8 cellular contexts compared by ENCODE assay signal in the genomic region with DNA sequence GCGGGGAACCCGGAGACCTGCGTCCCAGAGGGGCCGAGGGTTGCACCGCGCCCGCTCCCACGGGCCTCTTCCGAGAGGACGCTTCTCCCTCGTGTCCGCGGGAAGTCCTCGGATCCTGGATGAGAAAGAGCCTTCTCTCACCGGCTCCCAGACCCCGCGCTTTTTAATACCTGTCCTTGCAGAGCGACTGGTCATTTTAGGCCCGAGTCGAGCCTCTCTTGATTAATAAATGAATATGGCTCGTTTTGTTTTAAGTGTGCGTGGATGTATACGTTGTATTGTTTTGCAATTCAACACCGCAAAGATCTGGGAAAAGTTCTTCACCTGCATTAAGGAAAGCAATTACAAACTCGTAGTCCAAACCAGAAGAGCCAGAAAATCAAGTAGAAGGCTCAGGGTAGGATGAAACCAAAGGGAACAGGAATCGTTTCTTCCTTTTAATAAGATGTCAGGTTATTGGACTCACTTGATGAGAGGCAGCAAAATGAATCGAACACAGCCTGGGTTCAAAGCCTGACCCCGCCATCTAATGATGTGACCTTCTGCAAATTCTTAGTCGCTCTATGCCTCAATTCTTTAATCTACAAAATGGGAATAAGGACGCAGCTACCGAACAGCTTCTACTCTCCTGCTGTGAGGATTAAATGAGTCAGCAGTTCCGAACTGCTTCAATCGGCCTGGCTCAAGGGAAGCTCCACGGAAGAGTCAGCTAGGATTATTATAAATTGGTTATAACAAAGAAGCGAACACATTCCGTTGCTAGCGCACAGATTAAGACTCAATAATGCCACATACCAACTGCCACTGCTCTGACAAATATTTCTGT.
DNase-seq lines count a peak whose midpoint lies in the region; ATAC-seq and TF ChIP-seq lines count a peak whose summit lies in the region.

No MANE protein-coding gene starts in this region.

- TF ChIP-seq CTCF in Calu3 (IDR thresholded peaks at IDR 0.05; ENCODE audit: unreplicated experiment): no peak
- no peak for TF ChIP-seq CTCF in PC-3 (conservative IDR thresholded peaks at IDR 0.05; ENCODE audit: low read depth, low read length)
- no peak for TF ChIP-seq CTCF in endothelial cell (IDR thresholded peaks at IDR 0.05; ENCODE audit: unreplicated experiment)
- no peak for TF ChIP-seq CTCF in neutrophil (IDR thresholded peaks at IDR 0.05)
- TF ChIP-seq CTCF in omental fat pad (IDR thresholded peaks at IDR 0.05): no peak

- H3K9me3 Mint-ChIP-seq in Calu3 (ENCODE audit: low read depth, unreplicated experiment) (peaks cover 3% of the 10 kb centered on the region), endothelial cell (ENCODE audit: unreplicated experiment) (no peaks in the 10 kb centered on the region)

- peak overlapping the region; percentile 82 for H2AFZ ChIP-seq in PC-3 (ENCODE audit: low read length)

- H3K27ac ChIP-seq in PC-3 (ENCODE audit: low read length) (peak overlapping the region; percentile 79), neutrophil (no peak overlapping the region)

- H3K4me1 ChIP-seq in PC-3 (ENCODE audit: insufficient read depth, low read length): peaks cover 34% of the 10 kb centered on the region
- H3K4me1 ChIP-seq in neutrophil (ENCODE audit: control insufficient read depth in 1 of 2, insufficient read depth in 1 of 2, low read depth in 1 of 2, low read length in 1 of 2): peaks cover 12 to 20% of the 10 kb centered on the region in 2 experiments

- H3K4me1 Mint-ChIP-seq in Calu3 (ENCODE audit: low read depth, unreplicated experiment): peaks cover 19% of the 10 kb centered on the region
- H3K4me1 Mint-ChIP-seq in endothelial cell (ENCODE audit: unreplicated experiment): peaks cover 18% of the 10 kb centered on the region

- peak overlapping the region; percentile 77 for H3K9ac ChIP-seq in PC-3 (ENCODE audit: low read length)

- intact Hi-C loops in Calu3 (cut with micrococcal nuclease; ENCODE audit: unreplicated experiment) (loop anchor here (5.0 to 10.0 kb wide), 3 partner anchors 60 to 98 kb away; no protein-coding TSS in a partner anchor), PC-3 (cut with micrococcal nuclease) (loop anchor here (1.0 to 5.0 kb wide), 3 partner anchors 16 to 93 kb away; no protein-coding TSS in a partner anchor)

- POLR2A ChIA-PET in PC-3 (lab: Charles Lee; ENCODE audit: unreplicated experiment): interaction anchor here (0.6 to 1.0 kb wide), 3 partner anchors 16 to 81 kb away, joined by 3 to 6 read pairs (median 5); no protein-coding TSS in a partner anchor

- H3K36me3 ChIP-seq in PC-3 (ENCODE audit: low read depth, low read length): no peaks in the 10 kb centered on the region
- H3K36me3 ChIP-seq in neutrophil: no peaks in the 10 kb centered on the region

- H4K20me1 ChIP-seq in PC-3 (ENCODE audit: low read length): no peaks in the 10 kb centered on the region

- no peaks in the 10 kb centered on the region for H3K9me2 ChIP-seq in PC-3 (replicated peaks; ENCODE audit: low read length)

- no peak for DNase-seq in Calu3
- peak; percentile 50 for DNase-seq in PC-3
- peak; percentile 7 for DNase-seq in endothelial cell (ENCODE audit: low spot score)
- no peak for DNase-seq in NCI-H2029 (lab: John Stamatoyannopoulos, UW)
- DNase-seq in omental fat pad (ENCODE audit: low spot score): no peak
- no peak for DNase-seq in foreskin melanocyte

- peaks cover 37% of the 10 kb centered on the region for H3K36me3 Mint-ChIP-seq in Calu3 (ENCODE audit: insufficient read depth, unreplicated experiment)
- peaks cover 8% of the 10 kb centered on the region for H3K36me3 Mint-ChIP-seq in endothelial cell (ENCODE audit: low read depth, unreplicated experiment)

- CTCF ChIA-PET in Calu3 (lab: Charles Lee) (interaction anchor here (1.1 kb wide), 1 partner anchor 20 kb away, joined by 4 read pairs; no protein-coding TSS in a partner anchor), PC-3 (lab: Charles Lee) (interaction anchor here (0.6 to 0.8 kb wide), 2 partner anchors 19 to 284 kb away, joined by 3 to 4 read pairs; no protein-coding TSS in a partner anchor)

- H3K4me3 ChIP-seq in PC-3 (ENCODE audit: low read length) (peak overlapping the region; percentile 91), neutrophil (ENCODE audit: low read depth in 1 of 2, low read length in 1 of 2) (peak overlapping the region; percentile 67 to 81)

- H3K79me2 ChIP-seq in PC-3 (ENCODE audit: low read length): 0 out of 2 replicates have a peak, but pooled peaks cover 3% of the 10 kb centered on the region

- H3K4me3 Mint-ChIP-seq in Calu3 (ENCODE audit: low read depth, unreplicated experiment) (peak overlapping the region; percentile 96), endothelial cell (ENCODE audit: unreplicated experiment) (peak overlapping the region; percentile 90)

- no peaks in the 10 kb centered on the region for H3K27me3 Mint-ChIP-seq in Calu3 (ENCODE audit: unreplicated experiment)
- H3K27me3 Mint-ChIP-seq in endothelial cell (ENCODE audit: unreplicated experiment): peaks cover 13% of the 10 kb centered on the region

- no peak for ATAC-seq in PC-3
- no peak for ATAC-seq in HG03095 (IDR thresholded peaks at IDR 0.05; ENCODE audit: unreplicated experiment)
- no peak for ATAC-seq in omental fat pad (ENCODE audit: low FRiP score)

- H3K9me3 ChIP-seq in PC-3 (ENCODE audit: low read length) (no peaks in the 10 kb centered on the region), neutrophil (no peaks in the 10 kb centered on the region)

- no peaks in the 10 kb centered on the region for H3K27me3 ChIP-seq in PC-3 (ENCODE audit: low read length)
- peaks cover 79% of the 10 kb centered on the region for H3K27me3 ChIP-seq in neutrophil

- H3K4me2 ChIP-seq in PC-3 (ENCODE audit: low read length): peak overlapping the region; percentile 98

- H3K27ac Mint-ChIP-seq in Calu3 (ENCODE audit: unreplicated experiment): peak overlapping the region; percentile 88
- no peak overlapping the region for H3K27ac Mint-ChIP-seq in endothelial cell (ENCODE audit: unreplicated experiment)

- H3F3A ChIP-seq in PC-3 (ENCODE audit: low read length, unreplicated experiment): no peaks in the 10 kb centered on the region

- TSS peak; percentile 81 for BruUV-seq in Calu3 (replicated peaks; lab: Mats Ljungman, UMichigan)
- TSS peak; percentile 75 for BruUV-seq in PC-3 (replicated peaks; lab: Mats Ljungman, UMichigan)

Comparison
In these comparisons a context has a peak if more than half of its experiments do, and no peak if none do; other contexts are left out.
1. DNase-seq: peak in PC-3 (single experiment) and endothelial cell (single experiment); none in Calu3 (single experiment), NCI-H2029 (single experiment), omental fat pad (single experiment) and foreskin melanocyte (single experiment).